In the genomic region with DNA sequence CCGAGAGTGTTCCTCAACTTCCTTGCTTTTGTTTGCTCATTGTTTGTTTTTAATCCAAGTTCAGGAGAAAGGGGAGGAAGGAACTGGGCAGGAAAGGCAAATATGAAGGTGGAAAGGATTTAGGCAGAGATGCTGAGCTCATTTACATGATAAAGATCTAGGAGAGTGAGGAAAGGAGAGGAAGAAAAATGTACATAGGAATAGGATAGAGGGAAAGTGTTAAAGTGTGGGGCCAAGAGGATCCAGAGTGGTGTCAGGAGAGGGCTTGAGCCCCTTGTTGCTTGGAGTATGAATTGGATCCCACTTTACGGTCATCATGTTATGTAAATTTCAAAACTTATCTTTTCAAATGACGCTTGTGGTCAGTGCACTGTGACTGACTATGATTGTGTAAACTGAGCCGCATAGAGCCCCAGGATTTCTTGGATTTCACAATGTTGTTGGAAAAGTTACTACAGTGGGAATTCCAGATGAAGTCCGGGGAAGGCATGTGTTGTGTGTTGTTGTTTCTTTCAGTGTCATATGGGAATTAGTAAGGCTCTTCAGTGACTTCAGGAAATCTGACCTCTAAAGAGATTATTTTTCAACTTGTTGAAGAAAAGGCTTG, we compare ENCODE assay signal across 1 cellular context.
TF ChIP-seq lines count a peak whose summit lies in the region.

No MANE protein-coding gene starts in this region.

TF ChIP-seq in HepG2, 621 proteins besides CTCF, POLR2A, EP300 and RAD21 (continued from another document and continues in another):
- 0 out of 2 replicates have a peak, but pooled peaks have one; percentile 24 for TF ChIP-seq MTERF4 (CRISPR knock-in tag; IDR thresholded peaks at IDR 0.05)
- TF ChIP-seq TEAD3 (CRISPR knock-in tag; optimal IDR thresholded peaks at IDR 0.05; ENCODE audit: borderline replicate concordance), result peak; percentile 47
- TF ChIP-seq MATR3 (CRISPR knock-in tag; IDR thresholded peaks at IDR 0.05), result no peak
- TF ChIP-seq ZNF572 (CRISPR knock-in tag; IDR thresholded peaks at IDR 0.05), result no peak
- no peak for TF ChIP-seq NFKB2 (CRISPR knock-in tag; IDR thresholded peaks at IDR 0.05; ENCODE audit: borderline replicate concordance)
- TF ChIP-seq ZNF468 (CRISPR knock-in tag; IDR thresholded peaks at IDR 0.05), result no peak
- TF ChIP-seq ZNF7 (CRISPR knock-in tag; IDR thresholded peaks at IDR 0.05), result no peak
- TF ChIP-seq, protein P1, sequence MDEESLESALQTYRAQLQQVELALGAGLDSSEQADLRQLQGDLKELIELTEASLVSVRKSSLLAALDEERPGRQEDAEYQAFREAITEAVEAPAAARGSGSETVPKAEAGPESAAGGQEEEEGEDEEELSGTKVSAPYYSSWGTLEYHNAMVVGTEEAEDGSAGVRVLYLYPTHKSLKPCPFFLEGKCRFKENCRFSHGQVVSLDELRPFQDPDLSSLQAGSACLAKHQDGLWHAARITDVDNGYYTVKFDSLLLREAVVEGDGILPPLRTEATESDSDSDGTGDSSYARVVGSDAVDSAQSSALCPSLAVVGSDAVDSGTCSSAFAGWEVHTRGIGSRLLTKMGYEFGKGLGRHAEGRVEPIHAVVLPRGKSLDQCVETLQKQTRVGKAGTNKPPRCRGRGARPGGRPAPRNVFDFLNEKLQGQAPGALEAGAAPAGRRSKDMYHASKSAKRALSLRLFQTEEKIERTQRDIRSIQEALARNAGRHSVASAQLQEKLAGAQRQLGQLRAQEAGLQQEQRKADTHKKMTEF (CRISPR knock-in tag; IDR thresholded peaks at IDR 0.05), result peak; percentile 41; the same call in 1 of the 2 replicates
- 0 out of 2 replicates have a peak, but pooled peaks have one; percentile 30 for TF ChIP-seq PHF21A (CRISPR knock-in tag; IDR thresholded peaks at IDR 0.05)
- peak; percentile 14; the same call in 1 of the 3 replicates for TF ChIP-seq MXI1 (IDR thresholded peaks at IDR 0.05; ENCODE audit: borderline replicate concordance, low read depth, low read length)
- TF ChIP-seq FOXC1 (CRISPR knock-in tag; IDR thresholded peaks at IDR 0.05; ENCODE audit: borderline replicate concordance), result no peak
- peak; percentile 57; the same call in 1 of the 2 replicates for TF ChIP-seq PAXIP1 (CRISPR knock-in tag; conservative IDR thresholded peaks at IDR 0.05)
- TF ChIP-seq ARID5B (CRISPR knock-in tag; IDR thresholded peaks at IDR 0.05), result peak; percentile 76
- no peak for TF ChIP-seq XRCC5 (optimal IDR thresholded peaks at IDR 0.05; ENCODE audit: low read length)
- TF ChIP-seq TAF1 (CRISPR knock-in tag; IDR thresholded peaks at IDR 0.05), result no peak
- TF ChIP-seq THAP11 (CRISPR knock-in tag; IDR thresholded peaks at IDR 0.05), result peak; percentile 42; the same call in 1 of the 2 replicates
- no peak for TF ChIP-seq RFX3 (CRISPR knock-in tag; IDR thresholded peaks at IDR 0.05)
- TF ChIP-seq ZSCAN12 (CRISPR knock-in tag; IDR thresholded peaks at IDR 0.05), result no peak
- TF ChIP-seq HBP1 (CRISPR knock-in tag; IDR thresholded peaks at IDR 0.05; ENCODE audit: low read depth), result no peak
- TF ChIP-seq THYN1 (CRISPR knock-in tag; IDR thresholded peaks at IDR 0.05; ENCODE audit: borderline replicate concordance, low read depth), result no peak
- TF ChIP-seq GATAD2A (CRISPR knock-in tag; IDR thresholded peaks at IDR 0.05), result peak; percentile 88
- TF ChIP-seq TGIF2 (CRISPR knock-in tag; IDR thresholded peaks at IDR 0.05), result no peak
- TF ChIP-seq ZNF382 (CRISPR knock-in tag; IDR thresholded peaks at IDR 0.05; ENCODE audit: borderline replicate concordance), result no peak
- no peak for TF ChIP-seq MLLT10 (CRISPR knock-in tag; IDR thresholded peaks at IDR 0.05)
- TF ChIP-seq, protein P2, sequence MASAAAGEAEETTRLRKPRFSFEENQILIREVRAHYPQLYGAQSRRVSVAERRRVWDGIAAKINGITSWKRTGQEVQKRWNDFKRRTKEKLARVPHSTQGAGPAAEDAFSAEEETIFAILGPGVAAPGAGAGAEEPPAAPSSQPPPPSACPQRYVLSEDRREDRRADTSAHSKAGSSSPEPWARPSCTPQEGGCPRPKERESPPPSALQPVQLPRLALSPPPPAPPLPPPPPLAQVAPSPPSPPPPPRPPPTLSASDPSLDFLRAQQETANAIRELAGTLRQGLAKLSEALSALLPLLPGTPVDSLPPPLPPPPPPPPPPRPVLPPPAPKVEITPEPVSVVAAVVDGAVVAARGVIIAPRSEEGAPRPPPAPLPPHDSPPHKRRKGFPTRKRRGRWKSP (CRISPR knock-in tag; IDR thresholded peaks at IDR 0.05), result 0 out of 2 replicates have a peak, but pooled peaks have one; percentile 34
- TF ChIP-seq FOSL2 (CRISPR knock-in tag; IDR thresholded peaks at IDR 0.05), result peak; percentile 74
- no peak for TF ChIP-seq DNMT3B (CRISPR knock-in tag; conservative IDR thresholded peaks at IDR 0.05)
- TF ChIP-seq NFRKB (IDR thresholded peaks at IDR 0.05), result no peak
- 0 out of 2 replicates have a peak, but pooled peaks have one; percentile 25 for TF ChIP-seq ZMYM4 (CRISPR knock-in tag; IDR thresholded peaks at IDR 0.05)
- no peak for TF ChIP-seq CBFB (CRISPR knock-in tag; IDR thresholded peaks at IDR 0.05)
- TF ChIP-seq IKZF4 (CRISPR knock-in tag; IDR thresholded peaks at IDR 0.05; ENCODE audit: borderline replicate concordance, low read depth, not compliant biosample characterization), result no peak
- no peak for TF ChIP-seq NKX3-1 (CRISPR knock-in tag; IDR thresholded peaks at IDR 0.05)
- TF ChIP-seq ARNTL (CRISPR knock-in tag; IDR thresholded peaks at IDR 0.05), result 0 out of 2 replicates have a peak, but pooled peaks have one; percentile 42
- TF ChIP-seq KMT2B (CRISPR knock-in tag; IDR thresholded peaks at IDR 0.05), result 0 out of 2 replicates have a peak, but pooled peaks have one; percentile 37
- TF ChIP-seq NR2F2 (IDR thresholded peaks at IDR 0.05; ENCODE audit: borderline replicate concordance, low read depth), result no peak
- TF ChIP-seq, protein P3, sequence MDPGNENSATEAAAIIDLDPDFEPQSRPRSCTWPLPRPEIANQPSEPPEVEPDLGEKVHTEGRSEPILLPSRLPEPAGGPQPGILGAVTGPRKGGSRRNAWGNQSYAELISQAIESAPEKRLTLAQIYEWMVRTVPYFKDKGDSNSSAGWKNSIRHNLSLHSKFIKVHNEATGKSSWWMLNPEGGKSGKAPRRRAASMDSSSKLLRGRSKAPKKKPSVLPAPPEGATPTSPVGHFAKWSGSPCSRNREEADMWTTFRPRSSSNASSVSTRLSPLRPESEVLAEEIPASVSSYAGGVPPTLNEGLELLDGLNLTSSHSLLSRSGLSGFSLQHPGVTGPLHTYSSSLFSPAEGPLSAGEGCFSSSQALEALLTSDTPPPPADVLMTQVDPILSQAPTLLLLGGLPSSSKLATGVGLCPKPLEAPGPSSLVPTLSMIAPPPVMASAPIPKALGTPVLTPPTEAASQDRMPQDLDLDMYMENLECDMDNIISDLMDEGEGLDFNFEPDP (CRISPR knock-in tag; conservative IDR thresholded peaks at IDR 0.05), result no peak
- TF ChIP-seq, protein P4, sequence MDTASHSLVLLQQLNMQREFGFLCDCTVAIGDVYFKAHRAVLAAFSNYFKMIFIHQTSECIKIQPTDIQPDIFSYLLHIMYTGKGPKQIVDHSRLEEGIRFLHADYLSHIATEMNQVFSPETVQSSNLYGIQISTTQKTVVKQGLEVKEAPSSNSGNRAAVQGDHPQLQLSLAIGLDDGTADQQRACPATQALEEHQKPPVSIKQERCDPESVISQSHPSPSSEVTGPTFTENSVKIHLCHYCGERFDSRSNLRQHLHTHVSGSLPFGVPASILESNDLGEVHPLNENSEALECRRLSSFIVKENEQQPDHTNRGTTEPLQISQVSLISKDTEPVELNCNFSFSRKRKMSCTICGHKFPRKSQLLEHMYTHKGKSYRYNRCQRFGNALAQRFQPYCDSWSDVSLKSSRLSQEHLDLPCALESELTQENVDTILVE (CRISPR knock-in tag; IDR thresholded peaks at IDR 0.05), result peak; percentile 59; the same call in 1 of the 2 replicates
- TF ChIP-seq SIN3A (IDR thresholded peaks at IDR 0.05; ENCODE audit: borderline replicate concordance, low read depth, low read length), result no peak
- TF ChIP-seq SIX1 (CRISPR knock-in tag; IDR thresholded peaks at IDR 0.05; ENCODE audit: borderline replicate concordance), result peak; percentile 85
- TF ChIP-seq ZNF451 (CRISPR knock-in tag; IDR thresholded peaks at IDR 0.05), result no peak
- TF ChIP-seq U2AF2 (IDR thresholded peaks at IDR 0.05; ENCODE audit: low read depth, low read length), result no peak
- no peak for TF ChIP-seq ZNF629 (CRISPR knock-in tag; conservative IDR thresholded peaks at IDR 0.05)
- TF ChIP-seq, protein P5, sequence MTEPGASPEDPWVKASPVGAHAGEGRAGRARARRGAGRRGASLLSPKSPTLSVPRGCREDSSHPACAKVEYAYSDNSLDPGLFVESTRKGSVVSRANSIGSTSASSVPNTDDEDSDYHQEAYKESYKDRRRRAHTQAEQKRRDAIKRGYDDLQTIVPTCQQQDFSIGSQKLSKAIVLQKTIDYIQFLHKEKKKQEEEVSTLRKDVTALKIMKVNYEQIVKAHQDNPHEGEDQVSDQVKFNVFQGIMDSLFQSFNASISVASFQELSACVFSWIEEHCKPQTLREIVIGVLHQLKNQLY (CRISPR knock-in tag; IDR thresholded peaks at IDR 0.05), result peak; percentile 59
- peak; percentile 44; the same call in 1 of the 2 replicates for TF ChIP-seq HNF4A (CRISPR knock-in tag; IDR thresholded peaks at IDR 0.05)
- TF ChIP-seq TCF12 (IDR thresholded peaks at IDR 0.05), result no peak
- no peak for TF ChIP-seq TCF12 (CRISPR knock-in tag; IDR thresholded peaks at IDR 0.05)
- no peak for TF ChIP-seq ZNF101 (CRISPR knock-in tag; IDR thresholded peaks at IDR 0.05; ENCODE audit: borderline replicate concordance, low read depth)
- TF ChIP-seq CEBPG (CRISPR knock-in tag; IDR thresholded peaks at IDR 0.05), result peak; percentile 91
- no peak for TF ChIP-seq HOXA7 (CRISPR knock-in tag; IDR thresholded peaks at IDR 0.05)
- TF ChIP-seq SAP130 (CRISPR knock-in tag; IDR thresholded peaks at IDR 0.05; ENCODE audit: low read depth), result peak; percentile 40
- peak; percentile 32 for TF ChIP-seq ASH2L (IDR thresholded peaks at IDR 0.05; ENCODE audit: insufficient read length, low read depth, low read length)
